In the genomic region with DNA sequence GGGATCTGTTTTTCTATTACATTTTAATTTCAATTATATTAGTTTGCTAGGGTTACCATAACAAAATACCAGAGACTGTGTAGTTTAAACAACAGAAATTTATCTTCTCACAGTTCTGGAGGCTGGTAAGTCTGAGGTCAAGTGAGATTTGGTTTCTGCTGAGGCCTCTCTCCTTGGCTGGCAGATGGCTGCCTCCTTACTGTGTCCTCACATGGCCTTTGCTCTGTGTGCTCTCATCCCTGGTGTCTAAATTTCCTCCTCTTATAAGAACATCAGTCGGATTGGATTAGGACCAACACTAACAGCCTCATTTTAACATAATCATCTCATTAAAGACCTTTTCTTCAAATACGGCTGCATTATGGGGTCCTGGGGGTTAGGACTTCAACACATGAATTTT, we compare ENCODE assay signal across 18 cellular contexts.
"Had no signal": no experiment of that assay in that cellular context is flagged by ENCODE, and none has a peak within 500 bp of the region (broad histone marks: within the 10 kb centered on the region; RNA-seq: fewer than 3 reads in every experiment).

No MANE protein-coding gene starts in this region.

- H3K9me3 ChIP-seq: esophagus muscularis mucosa, left lung, mucosa of descending colon, ovary, spleen, suprapubic skin, upper lobe of left lung had no signal

- ATAC-seq: activated T-helper 17 cell treated with anti-CD3 and anti-CD28 coated beads, Interleukin-2, amount 50 U/mL, for 72 hours; left lung; mucosa of descending colon; naive thymus-derived CD4-positive, alpha-beta T cell; sciatic nerve had no signal

- H3K27ac ChIP-seq: brain microvascular endothelial cell, esophagus muscularis mucosa, left lung, ovary, spleen, suprapubic skin, upper lobe of left lung had no signal

- H3K4me1 ChIP-seq: esophagus muscularis mucosa, left lung, spleen, suprapubic skin, upper lobe of left lung had no signal

- H3K27me3 ChIP-seq: brain microvascular endothelial cell, esophagus muscularis mucosa, left lung, ovary, spleen, suprapubic skin, upper lobe of left lung had no signal

- H3K4me3 ChIP-seq: esophagus muscularis mucosa, left lung, mucosa of descending colon, ovary, spleen, suprapubic skin, upper lobe of left lung had no signal

- H3K36me3 ChIP-seq: brain microvascular endothelial cell, esophagus muscularis mucosa, left lung, ovary, spleen, suprapubic skin, upper lobe of left lung had no signal

- DNase-seq: activated CD4-positive, alpha-beta T cell treated with anti-CD3 and anti-CD28 coated beads, Interleukin-2, amount 50 U/mL, for 1 hour; activated naive CD4-positive, alpha-beta T cell treated with Interleukin-2 at 50 U/mL for 16 hours; activated T-cell treated with anti-CD3 and anti-CD28 coated beads for 4 hours; anterior cingulate cortex; brain microvascular endothelial cell; cortex of kidney; effector CD4-positive, alpha-beta T cell; left lung; mammary epithelial cell; mucosa of descending colon; naive thymus-derived CD4-positive, alpha-beta T cell; ovary; spleen; upper lobe of left lung had no signal
